30 cellular contexts compared by ENCODE assay signal in the genomic region with DNA sequence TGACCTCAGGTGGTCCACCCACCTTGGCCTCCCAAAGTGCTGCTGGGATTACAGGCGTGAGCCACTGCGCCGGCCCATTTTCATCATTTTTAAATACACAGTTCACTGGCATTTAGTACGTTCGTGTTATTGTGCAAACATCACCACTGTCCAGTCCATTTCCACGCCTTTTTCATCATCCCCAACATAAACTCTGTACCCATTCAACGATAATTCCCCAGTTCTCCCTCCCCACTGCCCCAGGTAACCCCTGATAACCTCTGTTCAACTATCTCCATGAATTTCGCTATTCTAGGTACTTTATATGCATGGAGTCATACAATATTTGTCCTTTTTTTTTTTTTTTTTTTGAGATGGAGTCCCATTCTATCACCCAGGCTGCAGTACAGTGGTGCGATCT. TPM values are rescaled to one million over a fixed set of nuclear protein-coding genes. Genes with fewer than 3 reads are reported as not detected.
A peak's percentile ranks its signal among the peaks of the same experiment; 100 is the strongest.
DNase-seq lines count a peak whose midpoint lies in the region; ATAC-seq and TF ChIP-seq lines count a peak whose summit lies in the region.
"Had no signal": no experiment of that assay in that cellular context is flagged by ENCODE, and none has a peak within 500 bp of the region (broad histone marks: within the 10 kb centered on the region; RNA-seq: fewer than 3 reads in every experiment).

No MANE protein-coding gene starts in this region.

- H3K36me3 Mint-ChIP-seq in neural crest cell (ENCODE audit: low read depth): peaks cover 3% of the 10 kb centered on the region
- H3K36me3 Mint-ChIP-seq: CD8-positive, alpha-beta T cell had no signal

- no peak for DNase-seq in left lobe of liver (ENCODE audit: low spot score)
- DNase-seq in neural crest cell (ENCODE audit: low read depth, low spot score): no peak
- no peak for DNase-seq in kidney tubule cell (ENCODE audit: low spot score)
- no peak for DNase-seq in foreskin fibroblast
- DNase-seq: 8988T; ACHN; AML-193; BE2C; C1 segment of cervical spinal cord; Caco-2; Calu3; CD4-positive, alpha-beta memory T cell; CD4-positive, alpha-beta T cell; CD4-positive, CD25-positive, alpha-beta regulatory T cell; CD8-positive, alpha-beta memory T cell; CD8-positive, alpha-beta T cell; COR-L47; DMS 273 treated with DMSO at 0.1 percent for 48 hours; DMS153; DMS53; DMS79; DMS79 treated with DMSO at 0.1 percent for 48 hours; DND-41; EL had no signal

- peak overlapping the region; percentile 27 for H3K27ac Mint-ChIP-seq in neural crest cell (ENCODE audit: unreplicated experiment)
- H3K27ac Mint-ChIP-seq: B cell; CD4-positive, alpha-beta memory T cell; CD4-positive, alpha-beta T cell; CD4-positive, CD25-positive, alpha-beta regulatory T cell; CD8-positive, alpha-beta memory T cell; CD8-positive, alpha-beta T cell had no signal

- H3K4me3 ChIP-seq in foreskin fibroblast (ENCODE audit: low read depth in 1 of 2, low read length in 2 of 2): no peak overlapping the region
- H3K4me3 ChIP-seq: A549; BLaER1; BLaER1 treated with 17β-estradiol and CSF1 and Interleukin-3, amounts not matched to agents 10 nM and 100 nM had no signal

- H3K27me3 Mint-ChIP-seq in neural crest cell (ENCODE audit: low read depth): peaks cover 36% of the 10 kb centered on the region
- H3K27me3 Mint-ChIP-seq: CD4-positive, CD25-positive, alpha-beta regulatory T cell had no signal

- ATAC-seq in left lobe of liver: peak; percentile 51
- ATAC-seq: A549; CD8-positive, alpha-beta T cell had no signal

- no peak overlapping the region for H3K4me3 Mint-ChIP-seq in neural crest cell
- H3K4me3 Mint-ChIP-seq: B cell; CD14-positive monocyte; CD4-positive, alpha-beta memory T cell; CD4-positive, alpha-beta T cell; CD4-positive, CD25-positive, alpha-beta regulatory T cell; CD8-positive, alpha-beta memory T cell; CD8-positive, alpha-beta T cell had no signal

- TF ChIP-seq CTCF in neural crest cell (conservative IDR thresholded peaks at IDR 0.05) (no peak), foreskin fibroblast (IDR thresholded peaks at IDR 0.05; ENCODE audit: low read depth, low read length) (no peak)

- H3K9me3 Mint-ChIP-seq in neural crest cell: peaks cover 7% of the 10 kb centered on the region
- H3K9me3 Mint-ChIP-seq: CD4-positive, alpha-beta T cell had no signal

- no peaks in the 10 kb centered on the region for H3K4me1 Mint-ChIP-seq in neural crest cell
- H3K4me1 Mint-ChIP-seq: CD8-positive, alpha-beta memory T cell had no signal

RNA-seq across cellular contexts. Expression of gene ELFN2, which starts 18.2 kb away (rescaled TPM):
- total RNA-seq in left lobe of liver (0.23 TPM), neural crest cell (0.09 and 0.27 TPM in 2 replicates)
- total RNA-seq: A673; CD8-positive, alpha-beta T cell had no signal

RNA-seq across cellular contexts. Expression of gene MFNG, which starts 40.7 kb away (rescaled TPM):
- 8.0 TPM for total RNA-seq in left lobe of liver
- total RNA-seq in neural crest cell: 3.2 and 4.7 TPM in 2 replicates
- total RNA-seq: A673 had no signal
